22 cellular contexts compared by ENCODE assay signal in genomic region chr1:231049121-231049979, GRCh38. TPM values are rescaled to one million over a fixed set of nuclear protein-coding genes. Genes with fewer than 3 reads are reported as not detected.
A peak's percentile ranks its signal among the peaks of the same experiment; 100 is the strongest.
DNase-seq lines count a peak whose midpoint lies in the region; FAIRE-seq and TF ChIP-seq lines count a peak whose summit lies in the region.
"Had no signal": no experiment of that assay in that cellular context is flagged by ENCODE, and none has a peak within 500 bp of the region (broad histone marks: within the 10 kb centered on the region; RNA-seq: fewer than 3 reads in every experiment).

No MANE protein-coding gene starts in this region.

- TF ChIP-seq POLR2A in Peyer's patch (IDR thresholded peaks at IDR 0.05) = no peak
- no peak for TF ChIP-seq POLR2A in stomach (IDR thresholded peaks at IDR 0.05)

- H3K4me3 ChIP-seq in bronchial epithelial cell (ENCODE audit: low read depth, low read length) (no peak overlapping the region), Peyer's patch (no peak overlapping the region), stomach (no peak overlapping the region)
- H3K4me3 ChIP-seq: MG63, SJCRH30 had no signal

- H3K9me3 ChIP-seq in Peyer's patch = peaks cover 0 to 4% (median 0%) of the 10 kb centered on the region in 4 donors
- peaks cover 0 to 7% (median 6%) of the 10 kb centered on the region in 4 donors for H3K9me3 ChIP-seq in stomach
- H3K9me3 ChIP-seq: MG63 had no signal

- H3K27me3 Mint-ChIP-seq in type B pancreatic cell = peaks cover 47% of the 10 kb centered on the region

- FAIRE-seq in bronchial epithelial cell (lab: Jason Lieb, UNC) = peak; percentile 47
- FAIRE-seq: A204.1, GM19239 had no signal

- peak overlapping the region; percentile 76 for H3K27ac Mint-ChIP-seq in type B pancreatic cell

- peaks cover 0 to 15% (median 4%) of the 10 kb centered on the region in 4 donors for H3K4me1 ChIP-seq in Peyer's patch
- H3K4me1 ChIP-seq in stomach = peaks cover 14 to 29% (median 24%) of the 10 kb centered on the region in 4 donors

- TF ChIP-seq EP300 in stomach (IDR thresholded peaks at IDR 0.05) = no peak

- H3K27me3 ChIP-seq in bronchial epithelial cell (ENCODE audit: control insufficient read depth, insufficient read depth, low read length) = peaks cover 2% of the 10 kb centered on the region
- no peaks in the 10 kb centered on the region for H3K27me3 ChIP-seq in Peyer's patch
- no peaks in the 10 kb centered on the region for H3K27me3 ChIP-seq in stomach

- TF ChIP-seq CTCF in bronchial epithelial cell (IDR thresholded peaks at IDR 0.05; ENCODE audit: insufficient read depth, low read length, severe bottlenecking) = no peak
- TF ChIP-seq CTCF in type B pancreatic cell (conservative IDR thresholded peaks at IDR 0.05) = no peak
- no peak for TF ChIP-seq CTCF in Peyer's patch (IDR thresholded peaks at IDR 0.05)
- no peak for TF ChIP-seq CTCF in stomach (IDR thresholded peaks at IDR 0.05)

- H3K27ac ChIP-seq in Peyer's patch = no peak overlapping the region
- H3K27ac ChIP-seq in stomach = no peak overlapping the region
- H3K27ac ChIP-seq: KMS-11, SJCRH30 had no signal

- intact Hi-C loops in stomach (cut with DNase I; ENCODE audit: low total_unique reads) = no loop called here

- H3K36me3 Mint-ChIP-seq in type B pancreatic cell = peaks cover 4% of the 10 kb centered on the region

- WGBS in stomach, 5 donors = 20 to 50% (median 38%) methylated on average over 10 of the region's 10 CpGs

- peaks cover 10% of the 10 kb centered on the region for H3K9me3 Mint-ChIP-seq in type B pancreatic cell

- H3K4me3 Mint-ChIP-seq in type B pancreatic cell = no peak overlapping the region
- H3K4me3 Mint-ChIP-seq: CD14-positive monocyte had no signal

- DNase-seq in SIG-M5 treated with dmso at 0.1 percent for 504 hours (lab: John Stamatoyannopoulos, UW; ENCODE audit: unreplicated experiment) = peak; percentile 37
- DNase-seq in SIG-M5 (lab: John Stamatoyannopoulos, UW) = no peak
- peak; percentile 85 for DNase-seq in NCI-H460 (ENCODE audit: extremely low read depth, low read depth)
- DNase-seq in bronchial epithelial cell (ENCODE audit: low read depth) = peak; percentile 83
- no peak for DNase-seq in type B pancreatic cell (ENCODE audit: extremely low spot score, unreplicated experiment)
- no peak for DNase-seq in Peyer's patch
- no peak for DNase-seq in HuH-7 (ENCODE audit: low spot score)
- DNase-seq in stomach = no peak
- DNase-seq: Calu3, DND-41, GDM1, MG63, NCI-H1417, NCI-H2081, NCI-H226, NCI-H748 treated with DMSO at 0.1 percent for 48 hours, SJCRH30, SW 1271 had no signal

- H3K4me1 Mint-ChIP-seq in type B pancreatic cell (ENCODE audit: unreplicated experiment) = peaks cover 12% of the 10 kb centered on the region

- no peaks in the 10 kb centered on the region for H3K36me3 ChIP-seq in bronchial epithelial cell (ENCODE audit: control insufficient read depth, insufficient read depth, low read length)
- no peaks in the 10 kb centered on the region for H3K36me3 ChIP-seq in Peyer's patch
- no peaks in the 10 kb centered on the region for H3K36me3 ChIP-seq in stomach
- H3K36me3 ChIP-seq: MG63, SJCRH30 had no signal

RNA-seq across cellular contexts. Expression of gene FAM89A, which starts 9.3 kb away (rescaled TPM):
- 36.6 and 39.3 TPM in 2 replicates for total RNA-seq in NCI-H460 (2014; rRNA removed; shearing (Covaris generic))
- 49.1 and 51.8 TPM in 2 replicates for polyA plus RNA-seq in NCI-H460 (2014; cell fraction: nucleus; rRNA removed)
- 8.6 and 10.8 TPM in 2 replicates for total RNA-seq in bronchial epithelial cell
- total RNA-seq in type B pancreatic cell (ENCODE audit: low replicate concordance) = 8.3 and 11.9 TPM in 2 replicates
- 1 to 10 TPM in 2 of 4 donors, under 1 TPM in 1, not detected in 1; 0.94 to 3.0 (median 1.6) TPM for total RNA-seq in Peyer's patch
- 10 to 100 TPM in 3 of 5 donors, 1 to 10 TPM in 1, under 1 TPM in 1; 0.89 to 28.0 (median 12.1) TPM for total RNA-seq in stomach
- polyA plus RNA-seq in stomach = 10 to 100 TPM in 2 of 3 donors, 1 to 10 TPM in 1; 7.9 to 31.9 (median 29.3) TPM

Comparison
In these comparisons a context has a peak if more than half of its experiments do, and no peak if none do; other contexts are left out.
1. DNase-seq: peak in SIG-M5 treated with dmso at 0.1 percent for 504 hours (single experiment), NCI-H460 (single experiment) and bronchial epithelial cell (single experiment); none in SIG-M5 (single experiment), type B pancreatic cell (single experiment), Peyer's patch (0 of 3), HuH-7 (single experiment) and stomach (single experiment).